Comparison of ENCODE assay signal across 1 cellular context in the genomic region with DNA sequence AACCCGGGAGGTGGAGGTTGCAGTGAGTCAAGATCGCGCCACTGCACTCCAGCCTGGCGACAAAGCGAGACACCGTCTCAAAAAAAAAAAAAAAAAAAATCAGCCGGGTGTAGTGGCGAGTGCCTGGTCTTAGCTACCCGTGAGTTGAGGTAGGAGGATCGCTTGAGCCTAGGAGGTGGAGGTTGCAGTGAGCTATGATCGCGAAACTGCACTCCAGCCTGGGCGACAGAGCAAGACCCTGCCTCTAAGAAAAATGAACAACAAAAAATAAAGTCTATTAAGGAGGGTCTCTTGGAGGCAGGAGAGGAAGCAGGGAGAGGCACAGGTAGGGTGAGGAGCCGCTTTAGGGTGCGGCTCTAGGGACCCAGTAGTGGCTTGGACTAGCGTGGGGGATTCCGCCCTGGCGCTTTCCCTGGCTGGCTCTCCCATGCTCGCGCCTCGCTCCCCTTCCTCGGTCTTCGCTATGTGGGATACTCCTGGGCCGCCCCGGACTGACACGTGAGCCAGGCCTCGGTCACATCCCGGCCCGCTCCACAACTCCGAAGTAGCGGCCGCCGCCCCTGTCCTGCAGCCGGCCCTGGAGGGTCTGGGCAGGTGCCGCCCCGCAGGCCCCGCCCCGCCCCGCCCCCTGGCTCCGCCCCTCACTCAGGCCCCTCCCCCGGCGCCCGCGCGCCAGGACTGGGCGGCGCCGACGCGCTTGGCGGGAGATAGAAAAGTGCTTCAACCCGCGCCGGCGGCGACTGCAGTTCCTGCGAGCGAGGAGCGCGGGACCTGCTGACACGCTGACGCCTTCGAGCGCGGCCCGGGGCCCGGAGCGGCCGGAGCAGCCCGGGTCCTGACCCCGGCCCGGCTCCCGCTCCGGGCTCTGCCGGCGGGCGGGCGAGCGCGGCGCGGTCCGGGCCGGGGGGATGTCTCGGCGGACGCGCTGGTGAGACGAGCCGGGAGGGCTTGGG.
TF ChIP-seq lines count a peak whose summit lies in the region.

A gene (plus strand): TSS at position 739 of the 953 bp plus-strand sequence. CDS start 170 bp downstream, at position 909.

TF ChIP-seq in HepG2, 621 proteins besides CTCF, POLR2A, EP300 and RAD21 (continued from another document and continues in another):
- TF ChIP-seq, protein P1, sequence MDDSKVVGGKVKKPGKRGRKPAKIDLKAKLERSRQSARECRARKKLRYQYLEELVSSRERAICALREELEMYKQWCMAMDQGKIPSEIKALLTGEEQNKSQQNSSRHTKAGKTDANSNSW (CRISPR knock-in tag; IDR thresholded peaks at IDR 0.05; ENCODE audit: borderline replicate concordance), result no peak
- TF ChIP-seq, protein P2, sequence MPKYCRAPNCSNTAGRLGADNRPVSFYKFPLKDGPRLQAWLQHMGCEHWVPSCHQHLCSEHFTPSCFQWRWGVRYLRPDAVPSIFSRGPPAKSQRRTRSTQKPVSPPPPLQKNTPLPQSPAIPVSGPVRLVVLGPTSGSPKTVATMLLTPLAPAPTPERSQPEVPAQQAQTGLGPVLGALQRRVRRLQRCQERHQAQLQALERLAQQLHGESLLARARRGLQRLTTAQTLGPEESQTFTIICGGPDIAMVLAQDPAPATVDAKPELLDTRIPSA (CRISPR knock-in tag; IDR thresholded peaks at IDR 0.05; ENCODE audit: borderline replicate concordance), result peak; percentile 45; the same call in 1 of the 2 replicates
- no peak for TF ChIP-seq ZNF652 (CRISPR knock-in tag; IDR thresholded peaks at IDR 0.05; ENCODE audit: borderline replicate concordance, low read depth)
- TF ChIP-seq, protein P3, sequence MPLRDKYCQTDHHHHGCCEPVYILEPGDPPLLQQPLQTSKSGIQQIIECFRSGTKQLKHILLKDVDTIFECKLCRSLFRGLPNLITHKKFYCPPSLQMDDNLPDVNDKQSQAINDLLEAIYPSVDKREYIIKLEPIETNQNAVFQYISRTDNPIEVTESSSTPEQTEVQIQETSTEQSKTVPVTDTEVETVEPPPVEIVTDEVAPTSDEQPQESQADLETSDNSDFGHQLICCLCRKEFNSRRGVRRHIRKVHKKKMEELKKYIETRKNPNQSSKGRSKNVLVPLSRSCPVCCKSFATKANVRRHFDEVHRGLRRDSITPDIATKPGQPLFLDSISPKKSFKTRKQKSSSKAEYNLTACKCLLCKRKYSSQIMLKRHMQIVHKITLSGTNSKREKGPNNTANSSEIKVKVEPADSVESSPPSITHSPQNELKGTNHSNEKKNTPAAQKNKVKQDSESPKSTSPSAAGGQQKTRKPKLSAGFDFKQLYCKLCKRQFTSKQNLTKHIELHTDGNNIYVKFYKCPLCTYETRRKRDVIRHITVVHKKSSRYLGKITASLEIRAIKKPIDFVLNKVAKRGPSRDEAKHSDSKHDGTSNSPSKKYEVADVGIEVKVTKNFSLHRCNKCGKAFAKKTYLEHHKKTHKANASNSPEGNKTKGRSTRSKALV (CRISPR knock-in tag; IDR thresholded peaks at IDR 0.05), result no peak
- no peak for TF ChIP-seq ONECUT2 (CRISPR knock-in tag; IDR thresholded peaks at IDR 0.05)
- TF ChIP-seq, protein P4, sequence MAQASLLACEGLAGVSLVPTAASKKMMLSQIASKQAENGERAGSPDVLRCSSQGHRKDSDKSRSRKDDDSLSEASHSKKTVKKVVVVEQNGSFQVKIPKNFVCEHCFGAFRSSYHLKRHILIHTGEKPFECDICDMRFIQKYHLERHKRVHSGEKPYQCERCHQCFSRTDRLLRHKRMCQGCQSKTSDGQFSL (CRISPR knock-in tag; IDR thresholded peaks at IDR 0.05), result peak; percentile 64; the same call in 1 of the 2 replicates
- no peak for TF ChIP-seq ZFP82 (CRISPR knock-in tag; IDR thresholded peaks at IDR 0.05; ENCODE audit: borderline replicate concordance)
- no peak for TF ChIP-seq NR3C1 (CRISPR knock-in tag; IDR thresholded peaks at IDR 0.05)
- TF ChIP-seq CENPX (CRISPR knock-in tag; IDR thresholded peaks at IDR 0.05), result no peak
- peak; percentile 85; the same call in 1 of the 2 replicates for TF ChIP-seq ZNF782 (CRISPR knock-in tag; IDR thresholded peaks at IDR 0.05; ENCODE audit: borderline replicate concordance)
- peak; percentile 23; the same call in 1 of the 2 replicates for TF ChIP-seq TBX2 (CRISPR knock-in tag; IDR thresholded peaks at IDR 0.05; ENCODE audit: borderline replicate concordance)
- no peak for TF ChIP-seq ZNF460 (CRISPR knock-in tag; IDR thresholded peaks at IDR 0.05; ENCODE audit: borderline replicate concordance)
- TF ChIP-seq, protein P5, sequence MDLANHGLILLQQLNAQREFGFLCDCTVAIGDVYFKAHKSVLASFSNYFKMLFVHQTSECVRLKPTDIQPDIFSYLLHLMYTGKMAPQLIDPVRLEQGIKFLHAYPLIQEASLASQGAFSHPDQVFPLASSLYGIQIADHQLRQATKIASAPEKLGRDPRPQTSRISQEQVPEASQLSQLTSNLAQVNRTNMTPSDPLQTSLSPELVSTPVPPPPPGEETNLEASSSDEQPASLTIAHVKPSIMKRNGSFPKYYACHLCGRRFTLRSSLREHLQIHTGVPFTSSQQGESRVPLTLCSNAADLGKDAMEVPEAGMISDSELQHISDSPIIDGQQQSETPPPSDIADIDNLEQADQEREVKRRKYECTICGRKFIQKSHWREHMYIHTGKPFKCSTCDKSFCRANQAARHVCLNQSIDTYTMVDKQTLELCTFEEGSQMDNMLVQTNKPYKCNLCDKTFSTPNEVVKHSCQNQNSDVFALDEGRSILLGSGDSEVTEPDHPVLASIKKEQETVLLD (CRISPR knock-in tag; IDR thresholded peaks at IDR 0.05; ENCODE audit: low read depth), result peak; percentile 40; the same call in 1 of the 2 replicates
- TF ChIP-seq, protein P6, sequence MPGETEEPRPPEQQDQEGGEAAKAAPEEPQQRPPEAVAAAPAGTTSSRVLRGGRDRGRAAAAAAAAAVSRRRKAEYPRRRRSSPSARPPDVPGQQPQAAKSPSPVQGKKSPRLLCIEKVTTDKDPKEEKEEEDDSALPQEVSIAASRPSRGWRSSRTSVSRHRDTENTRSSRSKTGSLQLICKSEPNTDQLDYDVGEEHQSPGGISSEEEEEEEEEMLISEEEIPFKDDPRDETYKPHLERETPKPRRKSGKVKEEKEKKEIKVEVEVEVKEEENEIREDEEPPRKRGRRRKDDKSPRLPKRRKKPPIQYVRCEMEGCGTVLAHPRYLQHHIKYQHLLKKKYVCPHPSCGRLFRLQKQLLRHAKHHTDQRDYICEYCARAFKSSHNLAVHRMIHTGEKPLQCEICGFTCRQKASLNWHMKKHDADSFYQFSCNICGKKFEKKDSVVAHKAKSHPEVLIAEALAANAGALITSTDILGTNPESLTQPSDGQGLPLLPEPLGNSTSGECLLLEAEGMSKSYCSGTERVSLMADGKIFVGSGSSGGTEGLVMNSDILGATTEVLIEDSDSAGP (CRISPR knock-in tag; IDR thresholded peaks at IDR 0.05; ENCODE audit: borderline replicate concordance), result peak; percentile 70
- TF ChIP-seq ZBTB20 (CRISPR knock-in tag; IDR thresholded peaks at IDR 0.05; ENCODE audit: borderline replicate concordance, low read depth), result no peak
- TF ChIP-seq, protein P7, sequence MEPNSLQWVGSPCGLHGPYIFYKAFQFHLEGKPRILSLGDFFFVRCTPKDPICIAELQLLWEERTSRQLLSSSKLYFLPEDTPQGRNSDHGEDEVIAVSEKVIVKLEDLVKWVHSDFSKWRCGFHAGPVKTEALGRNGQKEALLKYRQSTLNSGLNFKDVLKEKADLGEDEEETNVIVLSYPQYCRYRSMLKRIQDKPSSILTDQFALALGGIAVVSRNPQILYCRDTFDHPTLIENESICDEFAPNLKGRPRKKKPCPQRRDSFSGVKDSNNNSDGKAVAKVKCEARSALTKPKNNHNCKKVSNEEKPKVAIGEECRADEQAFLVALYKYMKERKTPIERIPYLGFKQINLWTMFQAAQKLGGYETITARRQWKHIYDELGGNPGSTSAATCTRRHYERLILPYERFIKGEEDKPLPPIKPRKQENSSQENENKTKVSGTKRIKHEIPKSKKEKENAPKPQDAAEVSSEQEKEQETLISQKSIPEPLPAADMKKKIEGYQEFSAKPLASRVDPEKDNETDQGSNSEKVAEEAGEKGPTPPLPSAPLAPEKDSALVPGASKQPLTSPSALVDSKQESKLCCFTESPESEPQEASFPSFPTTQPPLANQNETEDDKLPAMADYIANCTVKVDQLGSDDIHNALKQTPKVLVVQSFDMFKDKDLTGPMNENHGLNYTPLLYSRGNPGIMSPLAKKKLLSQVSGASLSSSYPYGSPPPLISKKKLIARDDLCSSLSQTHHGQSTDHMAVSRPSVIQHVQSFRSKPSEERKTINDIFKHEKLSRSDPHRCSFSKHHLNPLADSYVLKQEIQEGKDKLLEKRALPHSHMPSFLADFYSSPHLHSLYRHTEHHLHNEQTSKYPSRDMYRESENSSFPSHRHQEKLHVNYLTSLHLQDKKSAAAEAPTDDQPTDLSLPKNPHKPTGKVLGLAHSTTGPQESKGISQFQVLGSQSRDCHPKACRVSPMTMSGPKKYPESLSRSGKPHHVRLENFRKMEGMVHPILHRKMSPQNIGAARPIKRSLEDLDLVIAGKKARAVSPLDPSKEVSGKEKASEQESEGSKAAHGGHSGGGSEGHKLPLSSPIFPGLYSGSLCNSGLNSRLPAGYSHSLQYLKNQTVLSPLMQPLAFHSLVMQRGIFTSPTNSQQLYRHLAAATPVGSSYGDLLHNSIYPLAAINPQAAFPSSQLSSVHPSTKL (CRISPR knock-in tag; IDR thresholded peaks at IDR 0.05), result peak; percentile 36; the same call in 1 of the 2 replicates
- TF ChIP-seq PHF5A (CRISPR knock-in tag; IDR thresholded peaks at IDR 0.05; ENCODE audit: low read depth, unreplicated experiment), result no peak
- no peak for TF ChIP-seq ZBTB3 (CRISPR knock-in tag; IDR thresholded peaks at IDR 0.05; ENCODE audit: borderline replicate concordance, low read depth)
- TF ChIP-seq, protein P8, sequence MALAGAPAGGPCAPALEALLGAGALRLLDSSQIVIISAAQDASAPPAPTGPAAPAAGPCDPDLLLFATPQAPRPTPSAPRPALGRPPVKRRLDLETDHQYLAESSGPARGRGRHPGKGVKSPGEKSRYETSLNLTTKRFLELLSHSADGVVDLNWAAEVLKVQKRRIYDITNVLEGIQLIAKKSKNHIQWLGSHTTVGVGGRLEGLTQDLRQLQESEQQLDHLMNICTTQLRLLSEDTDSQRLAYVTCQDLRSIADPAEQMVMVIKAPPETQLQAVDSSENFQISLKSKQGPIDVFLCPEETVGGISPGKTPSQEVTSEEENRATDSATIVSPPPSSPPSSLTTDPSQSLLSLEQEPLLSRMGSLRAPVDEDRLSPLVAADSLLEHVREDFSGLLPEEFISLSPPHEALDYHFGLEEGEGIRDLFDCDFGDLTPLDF (CRISPR knock-in tag; IDR thresholded peaks at IDR 0.05), result peak; percentile 92
- peak; percentile 88 for TF ChIP-seq IKZF4 (CRISPR knock-in tag; IDR thresholded peaks at IDR 0.05; ENCODE audit: borderline replicate concordance, low read depth, not compliant biosample characterization)
- no peak for TF ChIP-seq HNF4G (IDR thresholded peaks at IDR 0.05; ENCODE audit: borderline replicate concordance, low read depth, low read length)
- no peak for TF ChIP-seq HNF4G (CRISPR knock-in tag; IDR thresholded peaks at IDR 0.05; ENCODE audit: borderline replicate concordance, low read depth)
- TF ChIP-seq, protein P9, sequence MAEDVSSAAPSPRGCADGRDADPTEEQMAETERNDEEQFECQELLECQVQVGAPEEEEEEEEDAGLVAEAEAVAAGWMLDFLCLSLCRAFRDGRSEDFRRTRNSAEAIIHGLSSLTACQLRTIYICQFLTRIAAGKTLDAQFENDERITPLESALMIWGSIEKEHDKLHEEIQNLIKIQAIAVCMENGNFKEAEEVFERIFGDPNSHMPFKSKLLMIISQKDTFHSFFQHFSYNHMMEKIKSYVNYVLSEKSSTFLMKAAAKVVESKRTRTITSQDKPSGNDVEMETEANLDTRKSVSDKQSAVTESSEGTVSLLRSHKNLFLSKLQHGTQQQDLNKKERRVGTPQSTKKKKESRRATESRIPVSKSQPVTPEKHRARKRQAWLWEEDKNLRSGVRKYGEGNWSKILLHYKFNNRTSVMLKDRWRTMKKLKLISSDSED (CRISPR knock-in tag; IDR thresholded peaks at IDR 0.05), result no peak
- TF ChIP-seq, protein P10, sequence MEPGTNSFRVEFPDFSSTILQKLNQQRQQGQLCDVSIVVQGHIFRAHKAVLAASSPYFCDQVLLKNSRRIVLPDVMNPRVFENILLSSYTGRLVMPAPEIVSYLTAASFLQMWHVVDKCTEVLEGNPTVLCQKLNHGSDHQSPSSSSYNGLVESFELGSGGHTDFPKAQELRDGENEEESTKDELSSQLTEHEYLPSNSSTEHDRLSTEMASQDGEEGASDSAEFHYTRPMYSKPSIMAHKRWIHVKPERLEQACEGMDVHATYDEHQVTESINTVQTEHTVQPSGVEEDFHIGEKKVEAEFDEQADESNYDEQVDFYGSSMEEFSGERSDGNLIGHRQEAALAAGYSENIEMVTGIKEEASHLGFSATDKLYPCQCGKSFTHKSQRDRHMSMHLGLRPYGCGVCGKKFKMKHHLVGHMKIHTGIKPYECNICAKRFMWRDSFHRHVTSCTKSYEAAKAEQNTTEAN (CRISPR knock-in tag; conservative IDR thresholded peaks at IDR 0.05), result peak; percentile 82; the same call in 1 of the 2 replicates
- TF ChIP-seq ZMYM2 (CRISPR knock-in tag; IDR thresholded peaks at IDR 0.05), result no peak
- TF ChIP-seq, protein P11, sequence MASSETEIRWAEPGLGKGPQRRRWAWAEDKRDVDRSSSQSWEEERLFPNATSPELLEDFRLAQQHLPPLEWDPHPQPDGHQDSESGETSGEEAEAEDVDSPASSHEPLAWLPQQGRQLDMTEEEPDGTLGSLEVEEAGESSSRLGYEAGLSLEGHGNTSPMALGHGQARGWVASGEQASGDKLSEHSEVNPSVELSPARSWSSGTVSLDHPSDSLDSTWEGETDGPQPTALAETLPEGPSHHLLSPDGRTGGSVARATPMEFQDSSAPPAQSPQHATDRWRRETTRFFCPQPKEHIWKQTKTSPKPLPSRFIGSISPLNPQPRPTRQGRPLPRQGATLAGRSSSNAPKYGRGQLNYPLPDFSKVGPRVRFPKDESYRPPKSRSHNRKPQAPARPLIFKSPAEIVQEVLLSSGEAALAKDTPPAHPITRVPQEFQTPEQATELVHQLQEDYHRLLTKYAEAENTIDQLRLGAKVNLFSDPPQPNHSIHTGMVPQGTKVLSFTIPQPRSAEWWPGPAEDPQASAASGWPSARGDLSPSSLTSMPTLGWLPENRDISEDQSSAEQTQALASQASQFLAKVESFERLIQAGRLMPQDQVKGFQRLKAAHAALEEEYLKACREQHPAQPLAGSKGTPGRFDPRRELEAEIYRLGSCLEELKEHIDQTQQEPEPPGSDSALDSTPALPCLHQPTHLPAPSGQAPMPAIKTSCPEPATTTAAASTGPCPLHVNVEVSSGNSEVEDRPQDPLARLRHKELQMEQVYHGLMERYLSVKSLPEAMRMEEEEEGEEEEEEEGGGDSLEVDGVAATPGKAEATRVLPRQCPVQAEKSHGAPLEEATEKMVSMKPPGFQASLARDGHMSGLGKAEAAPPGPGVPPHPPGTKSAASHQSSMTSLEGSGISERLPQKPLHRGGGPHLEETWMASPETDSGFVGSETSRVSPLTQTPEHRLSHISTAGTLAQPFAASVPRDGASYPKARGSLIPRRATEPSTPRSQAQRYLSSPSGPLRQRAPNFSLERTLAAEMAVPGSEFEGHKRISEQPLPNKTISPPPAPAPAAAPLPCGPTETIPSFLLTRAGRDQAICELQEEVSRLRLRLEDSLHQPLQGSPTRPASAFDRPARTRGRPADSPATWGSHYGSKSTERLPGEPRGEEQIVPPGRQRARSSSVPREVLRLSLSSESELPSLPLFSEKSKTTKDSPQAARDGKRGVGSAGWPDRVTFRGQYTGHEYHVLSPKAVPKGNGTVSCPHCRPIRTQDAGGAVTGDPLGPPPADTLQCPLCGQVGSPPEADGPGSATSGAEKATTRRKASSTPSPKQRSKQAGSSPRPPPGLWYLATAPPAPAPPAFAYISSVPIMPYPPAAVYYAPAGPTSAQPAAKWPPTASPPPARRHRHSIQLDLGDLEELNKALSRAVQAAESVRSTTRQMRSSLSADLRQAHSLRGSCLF (CRISPR knock-in tag; IDR thresholded peaks at IDR 0.05; ENCODE audit: borderline replicate concordance), result no peak
